ENCODE assay signal across 17 cellular contexts in the genomic region with DNA sequence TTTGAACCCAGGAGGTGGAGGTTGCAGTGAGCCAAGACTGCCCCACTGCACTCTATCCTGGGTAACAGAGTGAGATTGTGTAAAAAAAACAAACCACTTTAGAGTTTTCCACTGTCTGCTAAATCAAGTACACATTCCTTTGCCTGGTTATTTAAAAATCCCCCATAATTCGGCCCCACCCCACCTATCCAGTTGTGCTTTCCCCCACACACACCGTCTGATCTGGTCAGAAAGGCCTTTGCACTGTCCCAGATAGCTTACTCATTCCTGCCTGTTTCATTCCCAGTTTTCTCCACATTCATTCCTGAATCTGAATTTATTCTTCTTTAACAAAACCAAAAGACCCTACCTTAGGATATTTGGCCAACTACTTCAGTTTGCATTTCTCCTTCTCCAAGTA. TPM values are rescaled to one million over a fixed set of nuclear protein-coding genes. Genes with fewer than 3 reads are reported as not detected.
DNase-seq lines count a peak whose midpoint lies in the region; TF ChIP-seq lines count a peak whose summit lies in the region.
"Had no signal": no experiment of that assay in that cellular context is flagged by ENCODE, and none has a peak within 500 bp of the region (broad histone marks: within the 10 kb centered on the region; RNA-seq: fewer than 3 reads in every experiment).

No MANE protein-coding gene starts in this region.

- H3K9me3 Mint-ChIP-seq in nephron progenitor cell, result no peaks in the 10 kb centered on the region
- H3K9me3 Mint-ChIP-seq: memory B cell; T-helper 2 cell treated with Interferon-gamma antibody and Interleukin-4, amounts not matched to agents 5 μg/mL and 100 μg/mL, for 36 hours had no signal

- H3K4me3 Mint-ChIP-seq in nephron progenitor cell, result no peak overlapping the region
- H3K4me3 Mint-ChIP-seq: activated CD4-positive, alpha-beta T cell treated with anti-CD3 and anti-CD28 coated beads for 36 hours; memory B cell; T-helper 2 cell treated with Interferon-gamma antibody and Interleukin-4, amounts not matched to agents 5 μg/mL and 100 μg/mL, for 36 hours had no signal

- H3K4me3 ChIP-seq in breast epithelium, result no peak overlapping the region
- H3K4me3 ChIP-seq in mammary epithelial cell (replicated peaks in 1 of 3; ENCODE audit: insufficient read depth in 1 of 3, low read depth in 2 of 3, low read length in 3 of 3), result no peak overlapping the region
- H3K4me3 ChIP-seq in esophagus muscularis mucosa, result no peak overlapping the region
- no peak overlapping the region for H3K4me3 ChIP-seq in vagina
- H3K4me3 ChIP-seq: tibial nerve had no signal

- intact Hi-C loops in breast epithelium (cut with DNase I; ENCODE audit: low total_unique reads), result no loop called here
- intact Hi-C loops in mammary epithelial cell (cut with micrococcal nuclease), result loop anchor here (5.0 to 10.0 kb wide), 2 partner anchors 36 to 59 kb away; no protein-coding TSS in a partner anchor
- intact Hi-C loops in esophagus muscularis mucosa (cut with DNase I), result loop anchor here (5.0 kb wide), 2 partner anchors 56 to 119 kb away; partner anchors contain the start of gene WNK1
- intact Hi-C loops in vagina (cut with DNase I), result no loop called here

- TF ChIP-seq POLR2A in breast epithelium (IDR thresholded peaks at IDR 0.05) (no peak), esophagus muscularis mucosa (IDR thresholded peaks at IDR 0.05; ENCODE audit: low read depth) (no peak), vagina (IDR thresholded peaks at IDR 0.05) (no peak)

- CTCF ChIA-PET in mammary epithelial cell (lab: Charles Lee; ENCODE audit: low non-redundant PET), result no interaction called here

- peak overlapping the region; percentile 80 for H3K27ac Mint-ChIP-seq in nephron progenitor cell
- H3K27ac Mint-ChIP-seq: activated CD4-positive, alpha-beta T cell treated with anti-CD3 and anti-CD28 coated beads for 36 hours; memory B cell; T-helper 2 cell treated with Interferon-gamma antibody and Interleukin-4, amounts not matched to agents 5 μg/mL and 100 μg/mL, for 36 hours had no signal

- H3K27me3 Mint-ChIP-seq in nephron progenitor cell (ENCODE audit: low read depth, poor library complexity), result peaks cover 12% of the 10 kb centered on the region
- H3K27me3 Mint-ChIP-seq: activated CD4-positive, alpha-beta T cell treated with anti-CD3 and anti-CD28 coated beads for 36 hours; memory B cell had no signal

- WGBS in mammary epithelial cell (ENCODE audit: low coverage, missing lambda C conversion rate), result 100% methylated on average over 2 of the region's 2 CpGs
- 85% methylated on average over 2 of the region's 2 CpGs for WGBS in esophagus muscularis mucosa

- no peaks in the 10 kb centered on the region for H4K20me1 ChIP-seq in mammary epithelial cell (ENCODE audit: insufficient read depth, low read length)

- H2AFZ ChIP-seq in mammary epithelial cell (ENCODE audit: low read depth, low read length), result no peak overlapping the region
- H2AFZ ChIP-seq: parathyroid adenoma had no signal

- no peak for TF ChIP-seq EP300 in esophagus muscularis mucosa (IDR thresholded peaks at IDR 0.05)

- peak overlapping the region; percentile 60 to 87 for H3K27ac ChIP-seq in breast epithelium
- H3K27ac ChIP-seq in mammary epithelial cell (ENCODE audit: insufficient read depth, low read depth, low read length), result no peak overlapping the region
- H3K27ac ChIP-seq in esophagus muscularis mucosa (replicated peaks in 1 of 4), result peak overlapping the region in 3 of 4 donors; percentile 62 to 82 (median 73)
- H3K27ac ChIP-seq in vagina, result peak overlapping the region; percentile 74
- H3K27ac ChIP-seq: parathyroid adenoma had no signal

- in situ Hi-C loops in mammary epithelial cell (cut with MboI; ENCODE audit: low sequenced_read_pairs in 2 of 2), result no loop called here

- no peaks in the 10 kb centered on the region for H3K79me2 ChIP-seq in mammary epithelial cell (ENCODE audit: insufficient read depth, low read length)
- H3K79me2 ChIP-seq: parathyroid adenoma had no signal

- H3K9me3 ChIP-seq in breast epithelium, result no peaks in the 10 kb centered on the region
- H3K9me3 ChIP-seq in mammary epithelial cell (replicated peaks; ENCODE audit: insufficient read depth, low read length), result no peaks in the 10 kb centered on the region
- no peaks in the 10 kb centered on the region for H3K9me3 ChIP-seq in esophagus muscularis mucosa
- H3K9me3 ChIP-seq in vagina, result no peaks in the 10 kb centered on the region
- H3K9me3 ChIP-seq: tibial nerve had no signal

- peaks cover 0 to 5% of the 10 kb centered on the region in 2 donors for H3K4me1 ChIP-seq in breast epithelium
- H3K4me1 ChIP-seq in mammary epithelial cell (ENCODE audit: insufficient read depth, low read length), result peaks cover 19% of the 10 kb centered on the region
- peaks cover 25 to 38% (median 33%) of the 10 kb centered on the region in 4 donors for H3K4me1 ChIP-seq in esophagus muscularis mucosa
- H3K4me1 ChIP-seq in vagina, result peaks cover 36% of the 10 kb centered on the region
- H3K4me1 ChIP-seq: parathyroid adenoma had no signal

- peaks cover 29% of the 10 kb centered on the region for H3K4me1 Mint-ChIP-seq in nephron progenitor cell

- H3K36me3 Mint-ChIP-seq in nephron progenitor cell (ENCODE audit: low read depth), result no peaks in the 10 kb centered on the region

- DNase-seq in breast epithelium (ENCODE audit: low spot score in 2 of 2), result no peak
- DNase-seq in mammary epithelial cell, result no peak
- no peak for DNase-seq in esophagus muscularis mucosa (ENCODE audit: extremely low spot score)
- no peak for DNase-seq in nephron progenitor cell
- DNase-seq in vagina (ENCODE audit: extremely low spot score in 2 of 2), result no peak
- no peak for DNase-seq in stimulated activated CD4-positive, alpha-beta T cell treated with anti-CD3 and anti-CD28 coated beads, Interleukin-2, amount 100 ng/mL, for 48 hours
- DNase-seq in activated effector memory CD4-positive, alpha-beta T cell treated with anti-CD3 and anti-CD28 coated beads, Interleukin-2, amount 50 U/mL, for 16 hours, result no peak
- no peak for DNase-seq in activated CD8-positive, alpha-beta memory T cell treated with anti-CD3 and anti-CD28 coated beads, Interleukin-2, amount 50 U/mL, for 48 hours
- DNase-seq: activated CD4-positive, alpha-beta T cell treated with anti-CD3 and anti-CD28 coated beads for 36 hours; dermis blood vessel endothelial cell; MV-4-11; NCI-H2171 had no signal

- BruUV-seq in mammary epithelial cell (replicated peaks; lab: Mats Ljungman, UMichigan), result no TSS peak

- H3K36me3 ChIP-seq in breast epithelium, result no peaks in the 10 kb centered on the region
- no peaks in the 10 kb centered on the region for H3K36me3 ChIP-seq in mammary epithelial cell (ENCODE audit: insufficient read depth, low read length)
- H3K36me3 ChIP-seq in esophagus muscularis mucosa, result no peaks in the 10 kb centered on the region
- no peaks in the 10 kb centered on the region for H3K36me3 ChIP-seq in vagina
- H3K36me3 ChIP-seq: tibial nerve had no signal

- no peak overlapping the region for H3K9ac ChIP-seq in mammary epithelial cell (ENCODE audit: insufficient read depth, low read length)
- H3K9ac ChIP-seq: parathyroid adenoma had no signal

- H3K4me2 ChIP-seq in mammary epithelial cell (ENCODE audit: insufficient read depth, low read depth, low read length), result no peak overlapping the region

- TF ChIP-seq CTCF in breast epithelium (IDR thresholded peaks at IDR 0.05), result no peak
- no peak for TF ChIP-seq CTCF in mammary epithelial cell (conservative IDR thresholded peaks at IDR 0.05 in 1 of 2, IDR thresholded peaks at IDR 0.05 in 1 of 2; ENCODE audit: extremely low read depth in 1 of 2, insufficient read depth in 1 of 2, low read depth in 1 of 2, low read length in 2 of 2)
- TF ChIP-seq CTCF in esophagus muscularis mucosa (IDR thresholded peaks at IDR 0.05), result no peak
- TF ChIP-seq CTCF in nephron progenitor cell (IDR thresholded peaks at IDR 0.05), result no peak
- no peak for TF ChIP-seq CTCF in vagina (IDR thresholded peaks at IDR 0.05)

- dilution Hi-C loops in mammary epithelial cell (cut with HindIII; ENCODE audit: low sequenced_read_pairs), result no loop called here

- H3K27me3 ChIP-seq in breast epithelium, result no peaks in the 10 kb centered on the region
- no peaks in the 10 kb centered on the region for H3K27me3 ChIP-seq in mammary epithelial cell (ENCODE audit: insufficient read depth, low read length)
- H3K27me3 ChIP-seq in esophagus muscularis mucosa, result no peaks in the 10 kb centered on the region
- H3K27me3 ChIP-seq in vagina, result no peaks in the 10 kb centered on the region
- H3K27me3 ChIP-seq: tibial nerve had no signal

RNA-seq across cellular contexts. Expression of gene NINJ2, which starts 29.5 kb away (rescaled TPM):
- total RNA-seq in breast epithelium (10 to 100 TPM in 1 of 3 donors, 1 to 10 TPM in 2; 6.3 to 17.0 (median 6.9) TPM), mammary epithelial cell (under 1 TPM in 1 of 2 donors, not detected in 1; 0.17 TPM), esophagus muscularis mucosa (10 to 100 TPM in 1 of 4 donors, 1 to 10 TPM in 3; 2.9 to 11.1 (median 7.1) TPM), vagina (23.8 TPM)
- 0.12 TPM for polyA plus RNA-seq in mammary epithelial cell
- polyA minus RNA-seq in mammary epithelial cell, result not detected
- total RNA-seq: A673 had no signal

Comparison
In these comparisons a context has a peak if more than half of its experiments do, and no peak if none do; other contexts are left out.
1. intact Hi-C loops: an anchor here in mammary epithelial cell (5.0 to 10.0 kb wide) and esophagus muscularis mucosa (5.0 kb wide); none called in breast epithelium and vagina.